In the genomic region with DNA sequence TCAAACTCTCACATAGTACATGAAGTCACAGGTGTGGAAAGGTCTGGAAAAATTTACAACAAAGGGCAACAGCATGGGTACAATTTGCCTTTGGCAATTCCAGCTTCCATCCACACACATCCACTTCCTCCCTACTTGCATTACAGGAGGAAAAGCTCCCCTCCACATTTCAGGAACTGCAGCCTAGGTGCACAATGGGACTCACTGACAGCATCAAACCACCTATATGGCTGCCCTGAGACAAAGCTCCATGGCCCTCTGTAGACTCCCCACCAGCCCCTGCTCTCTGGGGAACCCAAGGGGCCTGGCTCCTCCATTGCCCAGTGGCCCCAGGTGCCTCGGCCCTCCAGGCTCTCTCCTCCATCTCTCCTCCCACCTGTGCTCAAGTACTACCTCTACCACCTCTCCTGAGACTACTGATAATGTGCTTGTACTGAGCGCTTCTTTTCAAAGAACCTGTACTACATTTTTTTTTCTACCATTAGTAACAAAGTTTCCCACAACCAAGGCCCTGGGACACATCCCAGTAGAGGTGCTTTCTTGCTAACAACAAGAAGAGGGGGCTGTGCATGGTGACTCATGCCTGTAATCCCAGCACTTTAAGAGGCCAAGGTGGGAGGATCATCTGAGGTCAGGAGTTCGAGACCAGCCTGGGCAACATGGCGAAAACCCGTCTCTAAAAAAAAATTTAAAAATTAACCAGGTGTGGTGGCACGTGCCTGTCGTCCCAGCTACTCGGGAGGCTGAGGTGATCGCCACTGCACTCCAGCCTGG, we compare ENCODE assay signal across 35 cellular contexts.
"Had no signal": no experiment of that assay in that cellular context is flagged by ENCODE, and none has a peak within 500 bp of the region (broad histone marks: within the 10 kb centered on the region; RNA-seq: fewer than 3 reads in every experiment).

No MANE protein-coding gene starts in this region.

- H3K9me2 ChIP-seq: SK-N-SH had no signal

- ATAC-seq: activated CD4-positive, CD25-positive, alpha-beta regulatory T cell treated with anti-CD3 and anti-CD28 coated beads, Interleukin-2, amount 50 U/mL, for 24 hours; activated CD8-positive, alpha-beta memory T cell treated with anti-CD3 and anti-CD28 coated beads, Interleukin-2, amount 10 ng/mL, durations not matched to agents 7 days and 5 days; activated T-cell treated with anti-CD3 and anti-CD28 coated beads, Interleukin-2, amount 50 U/mL, for 72 hours; activated T-helper 17 cell treated with anti-CD3 and anti-CD28 coated beads, Interleukin-2, amount 50 U/mL, for 72 hours; PC-3; WTC11 had no signal

- DNase-seq: activated CD4-positive, alpha-beta memory T cell treated with anti-CD3 and anti-CD28 coated beads, Interleukin-2, amount 10 ng/mL, durations not matched to agents 7 days and 5 days; activated CD4-positive, alpha-beta T cell treated with anti-CD3 and anti-CD28 coated beads for 48 hours; activated CD8-positive, alpha-beta memory T cell treated with anti-CD3 and anti-CD28 coated beads for 24 hours; activated CD8-positive, alpha-beta memory T cell treated with anti-CD3 and anti-CD28 coated beads, Interleukin-2, amount 10 ng/mL, durations not matched to agents 7 days and 5 days; activated effector memory CD4-positive, alpha-beta T cell treated with anti-CD3 and anti-CD28 coated beads, Interleukin-2, amount 50 U/mL, for 16 hours; activated naive CD4-positive, alpha-beta T cell; activated naive CD4-positive, alpha-beta T cell treated with anti-CD3 and anti-CD28 coated beads, Interleukin-2, amount 50 U/mL, for 16 hours; activated naive CD8-positive, alpha-beta T cell treated with anti-CD3 and anti-CD28 coated beads for 36 hours; activated T-cell treated with anti-CD3 and anti-CD28 coated beads, Interleukin-2, amount 50 U/mL, for 1 hour; activated T-cell treated with anti-CD3 and anti-CD28 coated beads, Interleukin-2, amount 50 U/mL, for 72 hours; amygdala; Kasumi-1; KG1; MM.1S; MV-4-11; NCI-H1105; NCI-H1417 treated with DMSO at 0.1 percent for 48 hours; NCI-H187 treated with DMSO at 0.1 percent for 48 hours; NCI-H2081; NCI-H345; NCI-H524 treated with DMSO at 0.1 percent for 48 hours; PC-3; Peyer's patch; RPMI8226; SHP77 treated with DMSO at 0.1 percent for 48 hours; SK-N-SH had no signal

- H3K27ac ChIP-seq: ascending aorta, cardiac muscle cell, Peyer's patch, SJSA1 had no signal

- H3K36me3 Mint-ChIP-seq: activated CD8-positive, alpha-beta memory T cell treated with anti-CD3 and anti-CD28 coated beads, Interleukin-2, amount 10 ng/mL, durations not matched to agents 7 days and 5 days; activated naive CD8-positive, alpha-beta T cell treated with anti-CD3 and anti-CD28 coated beads for 36 hours; WTC11 had no signal

- H3K27ac Mint-ChIP-seq: activated CD4-positive, alpha-beta memory T cell treated with anti-CD3 and anti-CD28 coated beads, Interleukin-2, amount 10 ng/mL, durations not matched to agents 7 days and 5 days; activated CD8-positive, alpha-beta memory T cell treated with anti-CD3 and anti-CD28 coated beads, Interleukin-2, amount 10 ng/mL, durations not matched to agents 7 days and 5 days; activated naive CD8-positive, alpha-beta T cell treated with anti-CD3 and anti-CD28 coated beads for 36 hours; activated T-cell treated with anti-CD3 and anti-CD28 coated beads, Interleukin-2, amount 50 U/mL, for 72 hours; activated T-helper 17 cell treated with anti-CD3 and anti-CD28 coated beads, Interleukin-2, amount 50 U/mL, for 72 hours; T-helper 1 cell treated with Interleukin-12 subunit alpha and Interleukin-12 subunit beta and Interleukin-4 antibody, amounts not matched to agents 30 μg/mL and 1 μg/mL, for 36 hours; T-helper 2 cell treated with Interferon-gamma antibody and Interleukin-4, amounts not matched to agents 5 μg/mL and 100 μg/mL, for 36 hours; WTC11 had no signal

- H3K27me3 Mint-ChIP-seq: activated CD8-positive, alpha-beta memory T cell treated with anti-CD3 and anti-CD28 coated beads, Interleukin-2, amount 10 ng/mL, durations not matched to agents 7 days and 5 days; activated naive CD8-positive, alpha-beta T cell treated with anti-CD3 and anti-CD28 coated beads for 36 hours; activated T-helper 17 cell treated with anti-CD3 and anti-CD28 coated beads, Interleukin-2, amount 50 U/mL, for 72 hours; central memory CD8-positive, alpha-beta T cell had no signal

- H3K4me2 ChIP-seq: SK-N-SH had no signal

- H3K36me3 ChIP-seq: ascending aorta, cardiac muscle cell, Peyer's patch, SJSA1 had no signal

- H3K4me3 Mint-ChIP-seq: activated CD4-positive, alpha-beta memory T cell treated with anti-CD3 and anti-CD28 coated beads, Interleukin-2, amount 10 ng/mL, durations not matched to agents 7 days and 5 days; activated CD8-positive, alpha-beta memory T cell treated with anti-CD3 and anti-CD28 coated beads, Interleukin-2, amount 10 ng/mL, durations not matched to agents 7 days and 5 days; activated naive CD8-positive, alpha-beta T cell treated with anti-CD3 and anti-CD28 coated beads for 36 hours; activated T-cell treated with anti-CD3 and anti-CD28 coated beads, Interleukin-2, amount 50 U/mL, for 72 hours; activated T-helper 17 cell treated with anti-CD3 and anti-CD28 coated beads, Interleukin-2, amount 50 U/mL, for 72 hours; central memory CD8-positive, alpha-beta T cell; T-helper 1 cell treated with Interleukin-12 subunit alpha and Interleukin-12 subunit beta and Interleukin-4 antibody, amounts not matched to agents 30 μg/mL and 1 μg/mL, for 36 hours; T-helper 2 cell treated with Interferon-gamma antibody and Interleukin-4, amounts not matched to agents 5 μg/mL and 100 μg/mL, for 36 hours; WTC11 had no signal

- H3K9ac ChIP-seq: SK-N-SH had no signal

- H3K9me3 Mint-ChIP-seq: activated CD4-positive, alpha-beta memory T cell treated with anti-CD3 and anti-CD28 coated beads, Interleukin-2, amount 10 ng/mL, durations not matched to agents 7 days and 5 days; activated naive CD8-positive, alpha-beta T cell treated with anti-CD3 and anti-CD28 coated beads for 36 hours; activated T-cell treated with anti-CD3 and anti-CD28 coated beads, Interleukin-2, amount 50 U/mL, for 72 hours; activated T-helper 17 cell treated with anti-CD3 and anti-CD28 coated beads, Interleukin-2, amount 50 U/mL, for 72 hours; central memory CD8-positive, alpha-beta T cell; T-helper 1 cell treated with Interleukin-12 subunit alpha and Interleukin-12 subunit beta and Interleukin-4 antibody, amounts not matched to agents 30 μg/mL and 1 μg/mL, for 36 hours; T-helper 2 cell treated with Interferon-gamma antibody and Interleukin-4, amounts not matched to agents 5 μg/mL and 100 μg/mL, for 36 hours; WTC11 had no signal

- H3K4me3 ChIP-seq: ascending aorta, cardiac muscle cell, Peyer's patch, SJSA1 had no signal

- H3K27me3 ChIP-seq: ascending aorta, cardiac muscle cell, Peyer's patch, SJSA1 had no signal

- H3K9me3 ChIP-seq: ascending aorta, Peyer's patch, SJSA1, SK-N-SH had no signal
